Comparison of ENCODE assay signal across 2 cellular contexts in the genomic region with DNA sequence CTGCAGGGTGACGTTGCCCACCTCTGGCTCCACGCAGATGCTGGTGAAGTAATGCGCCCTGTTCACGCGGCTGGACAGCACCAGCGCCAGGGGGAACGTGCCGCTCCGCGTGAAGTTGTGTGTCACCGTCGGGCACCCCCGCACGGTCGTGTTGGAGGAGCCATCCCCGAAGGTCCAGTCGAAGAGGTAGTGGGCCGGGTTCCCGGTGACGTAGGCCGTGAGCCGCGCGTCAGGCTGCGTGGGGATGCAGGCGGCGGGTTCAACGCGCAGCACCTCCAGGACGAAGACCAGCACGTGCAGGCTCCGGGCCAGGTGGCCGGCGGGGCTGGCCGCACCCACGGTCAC. TPM values are rescaled to one million over a fixed set of nuclear protein-coding genes. Genes with fewer than 3 reads are reported as not detected.
"Had no signal": no experiment of that assay in that cellular context is flagged by ENCODE, and none has a peak within 500 bp of the region (broad histone marks: within the 10 kb centered on the region; RNA-seq: fewer than 3 reads in every experiment).

No MANE protein-coding gene starts in this region.

RNA-seq across cellular contexts. Expression of gene RAB26, which starts 37.4 kb away (rescaled TPM):
- total RNA-seq: activated B cell treated with CpG ODN at 0.5 μM for 24 hours; activated T-cell treated with anti-CD3 and anti-CD28 coated beads, Interleukin-2, amount 50 U/mL, for 4 hours had no signal
